Comparison of ENCODE assay signal across 18 cellular contexts in genomic region chr2:144403940-144404339, GRCh38.
A peak's percentile ranks its signal among the peaks of the same experiment; 100 is the strongest.
DNase-seq lines count a peak whose midpoint lies in the region; ATAC-seq, FAIRE-seq and TF ChIP-seq lines count a peak whose summit lies in the region.
"Had no signal": no experiment of that assay in that cellular context is flagged by ENCODE, and none has a peak within 500 bp of the region (broad histone marks: within the 10 kb centered on the region; RNA-seq: fewer than 3 reads in every experiment).

No MANE protein-coding gene starts in this region.

- no peak overlapping the region for H3K4ac ChIP-seq in H1 (replicated peaks; ENCODE audit: insufficient read length, low read depth, low read length)

- no peak overlapping the region for H3K56ac ChIP-seq in H1 (replicated peaks; ENCODE audit: insufficient read length, low read depth, low read length)

- H3K14ac ChIP-seq in H1 (ENCODE audit: insufficient read length) = no peak overlapping the region

- peaks cover 2% of the 10 kb centered on the region; the same call in 1 of the 2 replicates for H3K23me2 ChIP-seq in H1 (ENCODE audit: low read depth, low read length)

- FAIRE-seq in H1 (lab: Jason Lieb, UNC) = no peak

- H3K79me1 ChIP-seq in H1 (ENCODE audit: low read depth, low read length) = no peaks in the 10 kb centered on the region

- no peak overlapping the region for H4K91ac ChIP-seq in H1 (replicated peaks; ENCODE audit: insufficient read length, low read length)

- H3K4me1 ChIP-seq in H1 (replicated peaks in 1 of 4; ENCODE audit: control insufficient read depth in 3 of 4, insufficient read depth in 4 of 4, low read length in 3 of 4) (peaks cover 0 to 4% (median 1%) of the 10 kb centered on the region in 4 experiments; a peak in 3 of 7 replicates), lower lobe of right lung (peaks cover 13% of the 10 kb centered on the region), stomach (peaks cover 0 to 28% (median 8%) of the 10 kb centered on the region in 4 donors)
- H3K4me1 ChIP-seq: foreskin keratinocyte had no signal

- H3K27ac ChIP-seq in H1 (ENCODE audit: low read depth, low read length) (no peak overlapping the region), lower lobe of right lung (peak overlapping the region; percentile 19), stomach (peak overlapping the region in 3 of 5 donors; percentile 36 to 43 (median 39))
- H3K27ac ChIP-seq: BLaER1, foreskin keratinocyte, GM23248, ovary had no signal

- H3K36me3 ChIP-seq in H1 (ENCODE audit: control insufficient read depth in 2 of 4, insufficient read depth in 4 of 4, low read length in 3 of 4) (no peaks in the 10 kb centered on the region), lower lobe of right lung (peaks cover 39% of the 10 kb centered on the region), stomach (peaks cover 0 to 35% (median 16%) of the 10 kb centered on the region in 4 donors)
- H3K36me3 ChIP-seq: ovary had no signal

- H3K79me2 ChIP-seq in H1 (ENCODE audit: control insufficient read depth in 1 of 2, insufficient read depth in 2 of 2, low read length in 2 of 2) = no peaks in the 10 kb centered on the region

- no peak overlapping the region for H3K9ac ChIP-seq in H1 (replicated peaks in 1 of 4; ENCODE audit: extremely low read depth in 1 of 4, low read depth in 3 of 4, low read length in 3 of 4)
- H3K9ac ChIP-seq: BLaER1, GM23248 had no signal

- H2AFZ ChIP-seq in H1 (ENCODE audit: low read length) = no peak overlapping the region
- H2AFZ ChIP-seq: GM23248 had no signal

- H2AK5ac ChIP-seq in H1 (ENCODE audit: low read depth, low read length) = no peak overlapping the region

- CTCF ChIA-PET in H1 (lab: Charles Lee; ENCODE audit: partially characterized antibody) = interaction anchor here (1.1 to 1.8 kb wide), 2 partner anchors 10 to 11 kb away, joined by 3 to 6 read pairs; no protein-coding TSS in a partner anchor

- no peak overlapping the region for H4K5ac ChIP-seq in H1 (ENCODE audit: insufficient read length, low read depth, low read length)

- TF ChIP-seq CTCF in H1 (IDR thresholded peaks at IDR 0.05; ENCODE audit: control extremely low read depth in 1 of 3, insufficient read depth in 1 of 3, low read depth in 1 of 3, low read length in 3 of 3) (no peak), lower lobe of right lung (IDR thresholded peaks at IDR 0.05) (no peak), stomach (IDR thresholded peaks at IDR 0.05) (no peak)

- H2BK20ac ChIP-seq in H1 (ENCODE audit: low read length) = no peak overlapping the region

- peak overlapping the region; percentile 58; the same call in 1 of the 2 replicates for H4K8ac ChIP-seq in H1 (ENCODE audit: extremely low read depth, insufficient read depth, low read length)

- no peak for TF ChIP-seq RAD21 in H1 (IDR thresholded peaks at IDR 0.05 in 1 of 2, conservative IDR thresholded peaks at IDR 0.05 in 1 of 2; ENCODE audit: low read depth in 2 of 2, low read length in 2 of 2)

- H3K27me3 ChIP-seq in H1 (replicated peaks in 1 of 4; ENCODE audit: control insufficient read depth in 3 of 4, extremely low read depth in 1 of 4, insufficient read depth in 3 of 4, low read length in 3 of 4) (no peaks in the 10 kb centered on the region), lower lobe of right lung (ENCODE audit: low read depth) (no peaks in the 10 kb centered on the region), stomach (no peaks in the 10 kb centered on the region)
- H3K27me3 ChIP-seq: BLaER1, ovary had no signal

- no peak overlapping the region for H2BK15ac ChIP-seq in H1 (ENCODE audit: low read length)

- no peak overlapping the region for H3K4me2 ChIP-seq in H1 (ENCODE audit: insufficient read depth in 1 of 2, low read depth in 2 of 2, low read length in 2 of 2)
- H3K4me2 ChIP-seq: BLaER1 had no signal

- no peak overlapping the region for H2BK5ac ChIP-seq in H1 (ENCODE audit: low read depth, low read length)

- no peak overlapping the region for H2BK120ac ChIP-seq in H1 (replicated peaks; ENCODE audit: low read depth, low read length)

- 92% methylated on average over 16 of the region's 16 CpGs; no CpG with 5 or more reads in 1 of the 2 experiments for WGBS in H1 (ENCODE audit: extremely low coverage in 1 of 2, insufficient coverage in 1 of 2, insufficient read length in 1 of 2, insufficient replicate concordance in 2 of 2, low coverage in 1 of 2, low lambda C conversion rate in 2 of 2, missing lambda C conversion rate in 1 of 2), 2 experiments
- 65 to 78% (median 71%) methylated on average over 16 of the region's 16 CpGs for WGBS in stomach, 5 donors

- TF ChIP-seq POLR2A in H1 (IDR thresholded peaks at IDR 0.05; ENCODE audit: control extremely low read depth in 1 of 2, low read depth in 2 of 2, low read length in 2 of 2) = no peak
- no peak for TF ChIP-seq POLR2A in stomach (IDR thresholded peaks at IDR 0.05)

- H2BK12ac ChIP-seq in H1 (ENCODE audit: low read depth, low read length) = no peak overlapping the region

- ATAC-seq in lower lobe of right lung = peak in 1 of 2 donors; percentile 32
- ATAC-seq: foreskin keratinocyte; stimulated activated effector memory CD8-positive, alpha-beta T cell treated with anti-CD3 and anti-CD28 coated beads, Interleukin-12 subunit alpha, Interleukin-12 subunit beta, amount 100 ng/mL, for 72 hours had no signal

- no peaks in the 10 kb centered on the region for H4K20me1 ChIP-seq in H1 (replicated peaks in 1 of 2; ENCODE audit: control insufficient read depth in 1 of 2, insufficient read depth in 2 of 2, low read length in 2 of 2)

- no peak overlapping the region for H3K23ac ChIP-seq in H1 (ENCODE audit: insufficient read length)

- intact Hi-C loops in lower lobe of right lung (cut with DNase I) = no loop called here
- intact Hi-C loops in stomach (cut with DNase I; ENCODE audit: low total_unique reads) = no loop called here

- H3K18ac ChIP-seq in H1 (ENCODE audit: extremely low read depth, low read length) = no peak overlapping the region

- DNase-seq in NCI-H2171 treated with DMSO at 0.1 percent for 48 hours (lab: John Stamatoyannopoulos, UW) (peak; percentile 85), H1 (ENCODE audit: low read depth in 1 of 2, low spot score in 2 of 2) (no peak), lower lobe of right lung (no peak), stomach (no peak), DMS153 (lab: John Stamatoyannopoulos, UW) (no peak), NCI-H345 treated with DMSO at 0.1 percent for 48 hours (lab: John Stamatoyannopoulos, UW; ENCODE audit: unreplicated experiment) (no peak), SKM-1 treated with dmso at 0.1 percent for 144 hours (lab: John Stamatoyannopoulos, UW; ENCODE audit: unreplicated experiment) (no peak)
- DNase-seq in effector CD4-positive, alpha-beta T cell = no peak
- DNase-seq: effector CD8-positive, alpha-beta T cell; foreskin keratinocyte; GM23248; NCI-H2029; stimulated activated CD4-positive, alpha-beta T cell treated with anti-CD3 and anti-CD28 coated beads, Interleukin-4, amount 100 ng/mL, for 1 hour; SW 1271 had no signal

- no peak overlapping the region for H3K4me3 ChIP-seq in H1 (ENCODE audit: extremely low read depth in 1 of 4, insufficient read depth in 2 of 4, low read depth in 3 of 4, low read length in 4 of 4)
- no peak overlapping the region for H3K4me3 ChIP-seq in lower lobe of right lung
- no peak overlapping the region for H3K4me3 ChIP-seq in stomach
- H3K4me3 ChIP-seq: BLaER1, GM23248, lung, ovary had no signal

- POLR2A ChIA-PET in H1 (lab: Charles Lee; ENCODE audit: partially characterized antibody) = no interaction called here

- no peak for TF ChIP-seq EP300 in H1 (IDR thresholded peaks at IDR 0.05; ENCODE audit: borderline replicate concordance in 1 of 2, low read depth in 2 of 2, low read length in 2 of 2)
- TF ChIP-seq EP300 in stomach (IDR thresholded peaks at IDR 0.05) = no peak

- H3K9me3 ChIP-seq in H1 (ENCODE audit: insufficient read depth in 2 of 2, low read depth in 1 of 2, low read length in 1 of 2) = no peaks in the 10 kb centered on the region
- no peaks in the 10 kb centered on the region for H3K9me3 ChIP-seq in lower lobe of right lung
- no peaks in the 10 kb centered on the region for H3K9me3 ChIP-seq in stomach
- H3K9me3 ChIP-seq: BLaER1, ovary had no signal

TF ChIP-seq in H1, 55 proteins besides CTCF, POLR2A, EP300 and RAD21:
- no peak for TF ChIP-seq BRCA1 (IDR thresholded peaks at IDR 0.05; ENCODE audit: low read depth, low read length)
- no peak for TF ChIP-seq TAF7 (optimal IDR thresholded peaks at IDR 0.05; ENCODE audit: borderline replicate concordance, low read depth, low read length)
- TF ChIP-seq KDM4A (IDR thresholded peaks at IDR 0.05; ENCODE audit: low read depth, low read length, severe bottlenecking) = no peak
- TF ChIP-seq SP1 (IDR thresholded peaks at IDR 0.05; ENCODE audit: low read depth, low read length) = no peak
- TF ChIP-seq MAFK (IDR thresholded peaks at IDR 0.05; ENCODE audit: low read depth, low read length) = no peak
